Comparison of ENCODE assay signal across 1 cellular context in genomic region chr20:45282700-45283528, GRCh38.
TF ChIP-seq lines count a peak whose summit lies in the region.

No MANE protein-coding gene starts in this region.

TF ChIP-seq in HepG2, 621 proteins besides CTCF, POLR2A, EP300 and RAD21 (continued from another document):
- TF ChIP-seq MNT (IDR thresholded peaks at IDR 0.05), result 0 out of 2 replicates have a peak, but pooled peaks have one; percentile 25
- no peak for TF ChIP-seq ZNF883 (CRISPR knock-in tag; IDR thresholded peaks at IDR 0.05; ENCODE audit: not compliant biosample characterization)
- no peak for TF ChIP-seq RBM39 (IDR thresholded peaks at IDR 0.05; ENCODE audit: low read depth, low read length, poor library complexity, severe bottlenecking)
- TF ChIP-seq ZNF546 (CRISPR knock-in tag; conservative IDR thresholded peaks at IDR 0.05), result no peak
- TF ChIP-seq ARNT (IDR thresholded peaks at IDR 0.05), result 0 out of 2 replicates have a peak, but pooled peaks have one; percentile 64
- TF ChIP-seq TMF1 (CRISPR knock-in tag; IDR thresholded peaks at IDR 0.05; ENCODE audit: low read depth), result no peak
- peak; percentile 54; the same call in 1 of the 2 replicates for TF ChIP-seq NFRKB (IDR thresholded peaks at IDR 0.05)
- no peak for TF ChIP-seq ZFYVE20 (CRISPR knock-in tag; IDR thresholded peaks at IDR 0.05; ENCODE audit: borderline replicate concordance, low read depth)
- TF ChIP-seq ZNF614 (CRISPR knock-in tag; IDR thresholded peaks at IDR 0.05; ENCODE audit: borderline replicate concordance), result no peak
- TF ChIP-seq PCBP1 (IDR thresholded peaks at IDR 0.05; ENCODE audit: borderline replicate concordance, low read depth, low read length), result no peak
- TF ChIP-seq ZBTB4 (CRISPR knock-in tag; IDR thresholded peaks at IDR 0.05; ENCODE audit: borderline replicate concordance), result no peak
- no peak for TF ChIP-seq ARNT2 (CRISPR knock-in tag; IDR thresholded peaks at IDR 0.05; ENCODE audit: low read depth)
- no peak for TF ChIP-seq ASH2L (IDR thresholded peaks at IDR 0.05; ENCODE audit: insufficient read length, low read depth, low read length)
- TF ChIP-seq ZNF580 (CRISPR knock-in tag; IDR thresholded peaks at IDR 0.05; ENCODE audit: borderline replicate concordance, low read depth), result no peak
- TF ChIP-seq ATF7 (IDR thresholded peaks at IDR 0.05), result peak; percentile 40; the same call in 1 of the 2 replicates
- no peak for TF ChIP-seq ATF7 (CRISPR knock-in tag; IDR thresholded peaks at IDR 0.05)
- TF ChIP-seq SNAPC2 (CRISPR knock-in tag; IDR thresholded peaks at IDR 0.05), result no peak
- TF ChIP-seq DRAP1 (CRISPR knock-in tag; IDR thresholded peaks at IDR 0.05), result no peak
- TF ChIP-seq ZNF234 (CRISPR knock-in tag; conservative IDR thresholded peaks at IDR 0.05), result no peak
- no peak for TF ChIP-seq ZNF660 (CRISPR knock-in tag; IDR thresholded peaks at IDR 0.05; ENCODE audit: borderline replicate concordance, low read depth)
- no peak for TF ChIP-seq ELF3 (CRISPR knock-in tag; IDR thresholded peaks at IDR 0.05)
- no peak for TF ChIP-seq ZNF432 (CRISPR knock-in tag; IDR thresholded peaks at IDR 0.05; ENCODE audit: borderline replicate concordance)
- TF ChIP-seq EHMT2 (IDR thresholded peaks at IDR 0.05; ENCODE audit: borderline replicate concordance, low read depth, low read length), result no peak
- TF ChIP-seq MATR3 (CRISPR knock-in tag; IDR thresholded peaks at IDR 0.05), result no peak
- no peak for TF ChIP-seq HOXA5 (CRISPR knock-in tag; IDR thresholded peaks at IDR 0.05)
- 0 out of 2 replicates have a peak, but pooled peaks have one; percentile 59 for TF ChIP-seq SP1 (IDR thresholded peaks at IDR 0.05)
- no peak for TF ChIP-seq SP1 (CRISPR knock-in tag; IDR thresholded peaks at IDR 0.05)
- TF ChIP-seq MIXL1 (CRISPR knock-in tag; IDR thresholded peaks at IDR 0.05), result no peak
- no peak for TF ChIP-seq ESRRA (CRISPR knock-in tag; IDR thresholded peaks at IDR 0.05; ENCODE audit: low read depth)
- no peak for TF ChIP-seq HNF1B (CRISPR knock-in tag; IDR thresholded peaks at IDR 0.05)
- no peak for TF ChIP-seq ZMYM2 (CRISPR knock-in tag; IDR thresholded peaks at IDR 0.05)
- TF ChIP-seq ZSCAN25 (CRISPR knock-in tag; IDR thresholded peaks at IDR 0.05), result no peak
- TF ChIP-seq SSRP1 (CRISPR knock-in tag; IDR thresholded peaks at IDR 0.05), result no peak
- TF ChIP-seq ZEB1 (IDR thresholded peaks at IDR 0.05; ENCODE audit: insufficient replicate concordance, low read depth), result no peak
- no peak for TF ChIP-seq ETV6 (CRISPR knock-in tag; conservative IDR thresholded peaks at IDR 0.05)
- no peak for TF ChIP-seq TERF1 (CRISPR knock-in tag; IDR thresholded peaks at IDR 0.05)
- no peak for TF ChIP-seq FIP1L1 (IDR thresholded peaks at IDR 0.05; ENCODE audit: borderline replicate concordance, insufficient read depth, low read depth, low read length)
- TF ChIP-seq ARHGAP35 (CRISPR knock-in tag; IDR thresholded peaks at IDR 0.05; ENCODE audit: borderline replicate concordance), result no peak
- TF ChIP-seq ARID3A (IDR thresholded peaks at IDR 0.05; ENCODE audit: low read depth, low read length), result no peak
- peak; percentile 47; the same call in 1 of the 2 replicates for TF ChIP-seq RAD51 (IDR thresholded peaks at IDR 0.05; ENCODE audit: borderline replicate concordance)
- TF ChIP-seq TCF7L2 (IDR thresholded peaks at IDR 0.05; ENCODE audit: low read depth, low read length), result no peak
- TF ChIP-seq ZNF274 (CRISPR knock-in tag; IDR thresholded peaks at IDR 0.05), result no peak
- TF ChIP-seq FOXA1 (IDR thresholded peaks at IDR 0.05), result peak; percentile 76
- TF ChIP-seq FOXA1 (CRISPR knock-in tag; IDR thresholded peaks at IDR 0.05), result no peak
